ENCODE assay signal across 1 cellular context in genomic region chr1:27234054-27234882, GRCh38.
TF ChIP-seq lines count a peak whose summit lies in the region.

WDTC1 (plus strand) TSS chr1:27234632; CDS start chr1:27261055, 26,423 bp downstream.

TF ChIP-seq in H1, 55 proteins besides CTCF, POLR2A, EP300 and RAD21:
- no peak for TF ChIP-seq NANOG (IDR thresholded peaks at IDR 0.05; ENCODE audit: insufficient read depth, low read depth, low read length, poor library complexity, severe bottlenecking)
- peak; percentile 49; the same call in 1 of the 2 replicates for TF ChIP-seq BACH1 (IDR thresholded peaks at IDR 0.05; ENCODE audit: low read length)
- no peak for TF ChIP-seq JUND (IDR thresholded peaks at IDR 0.05; ENCODE audit: low read length)
- no peak for TF ChIP-seq PHF8 (conservative IDR thresholded peaks at IDR 0.05; ENCODE audit: low read depth, low read length)
- 0 out of 2 replicates have a peak, but pooled peaks have one; percentile 38 for TF ChIP-seq RBBP5 (IDR thresholded peaks at IDR 0.05; ENCODE audit: borderline replicate concordance, low read depth, low read length)
- no peak for TF ChIP-seq MAX (IDR thresholded peaks at IDR 0.05)
- no peak for TF ChIP-seq GTF2F1 (IDR thresholded peaks at IDR 0.05; ENCODE audit: borderline replicate concordance, low read depth, low read length)
- TF ChIP-seq YY1 (IDR thresholded peaks at IDR 0.05; ENCODE audit: low read depth, low read length): no peak
- no peak for TF ChIP-seq TEAD4 (IDR thresholded peaks at IDR 0.05; ENCODE audit: low read depth, low read length)
- TF ChIP-seq SP1 (IDR thresholded peaks at IDR 0.05; ENCODE audit: low read depth, low read length): peak; percentile 65; the same call in 1 of the 2 replicates
- TF ChIP-seq CBX8 (IDR thresholded peaks at IDR 0.05; ENCODE audit: borderline replicate concordance, low read depth, low read length): no peak
- peak; percentile 31 for TF ChIP-seq SAP30 (IDR thresholded peaks at IDR 0.05; ENCODE audit: insufficient read depth, insufficient replicate concordance, low read length)
- TF ChIP-seq ZNF274 (IDR thresholded peaks at IDR 0.05; ENCODE audit: borderline replicate concordance, extremely low read depth, low read length): no peak
- no peak for TF ChIP-seq RNF2 (IDR thresholded peaks at IDR 0.05; ENCODE audit: borderline replicate concordance, low read depth, low read length, missing control alignments, poor library complexity, severe bottlenecking)
- no peak for TF ChIP-seq SP2 (IDR thresholded peaks at IDR 0.05; ENCODE audit: low read length)
- TF ChIP-seq EGR1 (IDR thresholded peaks at IDR 0.05; ENCODE audit: borderline replicate concordance, low read depth, low read length): 0 out of 2 replicates have a peak, but pooled peaks have one; percentile 10
- no peak for TF ChIP-seq TAF1 (IDR thresholded peaks at IDR 0.05; ENCODE audit: low read depth, low read length)
- TF ChIP-seq CREB1 (IDR thresholded peaks at IDR 0.05): peak; percentile 85
- no peak for TF ChIP-seq POU5F1 (IDR thresholded peaks at IDR 0.05; ENCODE audit: low read depth, low read length)
- TF ChIP-seq TAF7 (optimal IDR thresholded peaks at IDR 0.05; ENCODE audit: borderline replicate concordance, low read depth, low read length): no peak
- TF ChIP-seq TBP (IDR thresholded peaks at IDR 0.05; ENCODE audit: low read depth, low read length): no peak
- TF ChIP-seq E2F6 (IDR thresholded peaks at IDR 0.05): peak; percentile 77
- peak; percentile 90; the same call in 1 of the 2 replicates for TF ChIP-seq FOSL1 (IDR thresholded peaks at IDR 0.05; ENCODE audit: insufficient read depth, low read depth, low read length)
- TF ChIP-seq EZH2 (IDR thresholded peaks at IDR 0.05; ENCODE audit: low read depth, low read length, severe bottlenecking): no peak
- no peak for TF ChIP-seq RFX5 (IDR thresholded peaks at IDR 0.05; ENCODE audit: borderline replicate concordance, low read depth, low read length)
- TF ChIP-seq RXRA (IDR thresholded peaks at IDR 0.05; ENCODE audit: insufficient read depth, low read depth, low read length): no peak
- no peak for TF ChIP-seq USF2 (IDR thresholded peaks at IDR 0.05; ENCODE audit: low read length)
- peak; percentile 61 for TF ChIP-seq NRF1 (IDR thresholded peaks at IDR 0.05; ENCODE audit: low read depth, low read length)
- no peak for TF ChIP-seq CEBPB (IDR thresholded peaks at IDR 0.05; ENCODE audit: low read depth, low read length)
- no peak for TF ChIP-seq TCF12 (IDR thresholded peaks at IDR 0.05; ENCODE audit: low read depth, low read length)
- no peak for TF ChIP-seq ASH2L (IDR thresholded peaks at IDR 0.05; ENCODE audit: low read length)
- no peak for TF ChIP-seq CTBP2 (IDR thresholded peaks at IDR 0.05; ENCODE audit: borderline replicate concordance, insufficient read depth, insufficient read length, low read length)
- no peak for TF ChIP-seq ATF3 (IDR thresholded peaks at IDR 0.05; ENCODE audit: insufficient read depth, low read depth, low read length)
- TF ChIP-seq HDAC2 (IDR thresholded peaks at IDR 0.05; ENCODE audit: borderline replicate concordance in 1 of 2, low read depth in 2 of 2, low read length in 2 of 2): no peak; a peak in 1 of 4 replicates
- peak; percentile 86 for TF ChIP-seq SIX5 (IDR thresholded peaks at IDR 0.05; ENCODE audit: low read depth, low read length)
- TF ChIP-seq CHD1 (IDR thresholded peaks at IDR 0.05; ENCODE audit: low read depth, low read length): no peak
- no peak for TF ChIP-seq SUZ12 (IDR thresholded peaks at IDR 0.05; ENCODE audit: low read length)
- TF ChIP-seq BCL11A (IDR thresholded peaks at IDR 0.05; ENCODE audit: low read depth in 2 of 2, low read length in 2 of 2): no peak
- peak; percentile 76 for TF ChIP-seq KDM4A (IDR thresholded peaks at IDR 0.05; ENCODE audit: low read depth, low read length, severe bottlenecking)
- no peak for TF ChIP-seq KDM1A (IDR thresholded peaks at IDR 0.05; ENCODE audit: borderline replicate concordance, low read length)
- TF ChIP-seq JUN (IDR thresholded peaks at IDR 0.05; ENCODE audit: low read depth, low read length): no peak
- TF ChIP-seq POLR2AphosphoS5 (IDR thresholded peaks at IDR 0.05; ENCODE audit: low read depth, low read length): no peak
- TF ChIP-seq CBX5 (IDR thresholded peaks at IDR 0.05; ENCODE audit: low read depth, low read length): no peak
- no peak for TF ChIP-seq CHD7 (IDR thresholded peaks at IDR 0.05; ENCODE audit: insufficient replicate concordance, low read length)
- TF ChIP-seq HDAC6 (IDR thresholded peaks at IDR 0.05; ENCODE audit: low read depth, low read length): no peak
- TF ChIP-seq KDM5A (IDR thresholded peaks at IDR 0.05; ENCODE audit: low read length): no peak
- no peak for TF ChIP-seq MAFK (IDR thresholded peaks at IDR 0.05; ENCODE audit: low read depth, low read length)
- 0 out of 2 replicates have a peak, but pooled peaks have one; percentile 48 for TF ChIP-seq CHD2 (IDR thresholded peaks at IDR 0.05; ENCODE audit: low read length)
- TF ChIP-seq SRF (IDR thresholded peaks at IDR 0.05; ENCODE audit: low read depth, low read length): no peak
- no peak for TF ChIP-seq ATF2 (IDR thresholded peaks at IDR 0.05; ENCODE audit: low read length)
- no peak for TF ChIP-seq GABPA (IDR thresholded peaks at IDR 0.05; ENCODE audit: borderline replicate concordance, insufficient read depth, low read length)
- no peak for TF ChIP-seq BRCA1 (IDR thresholded peaks at IDR 0.05; ENCODE audit: low read depth, low read length)
- peak; percentile 22 to 76; a peak in 3 of 4 replicates for TF ChIP-seq SIN3A (conservative IDR thresholded peaks at IDR 0.05 in 1 of 2, IDR thresholded peaks at IDR 0.05 in 1 of 2; ENCODE audit: low read depth in 1 of 2, low read length in 2 of 2)
- TF ChIP-seq SIRT6 (IDR thresholded peaks at IDR 0.05; ENCODE audit: low read length): no peak
- TF ChIP-seq SP4 (IDR thresholded peaks at IDR 0.05; ENCODE audit: low read length): peak; percentile 75
